In the genomic region with DNA sequence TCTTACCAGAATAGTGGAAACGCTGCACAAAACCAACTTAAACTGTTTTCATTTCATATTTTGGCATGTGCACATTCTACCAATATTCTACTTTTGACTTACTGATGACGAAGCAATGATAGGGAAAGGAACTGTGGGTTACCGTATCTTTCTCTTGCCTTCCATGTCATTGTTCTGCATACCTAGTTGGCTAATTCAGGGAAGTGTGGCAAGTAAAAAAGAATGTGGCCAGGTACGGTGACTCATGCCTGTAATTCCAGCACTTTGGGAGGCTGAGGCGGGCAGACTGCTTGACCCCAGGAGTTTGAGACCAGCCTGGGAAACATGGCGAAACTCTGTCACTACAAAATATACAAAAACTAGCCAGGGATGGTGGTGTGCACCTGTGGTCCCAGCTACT, we compare ENCODE assay signal across 17 cellular contexts.
DNase-seq lines count a peak whose midpoint lies in the region; ATAC-seq and TF ChIP-seq lines count a peak whose summit lies in the region.
"Had no signal": no experiment of that assay in that cellular context is flagged by ENCODE, and none has a peak within 500 bp of the region (broad histone marks: within the 10 kb centered on the region; RNA-seq: fewer than 3 reads in every experiment).

No MANE protein-coding gene starts in this region.

- ATAC-seq in activated B cell treated with CpG ODN at 0.5 μM for 24 hours (ENCODE audit: low read depth) (no peak), HG02588 (IDR thresholded peaks at IDR 0.05; ENCODE audit: unreplicated experiment) (no peak)
- ATAC-seq in stimulated activated memory B cell treated with anti-CD40 and anti-IgM and Interleukin-4, amounts not matched to agents 10 μg/mL and 1 μg/mL and 100 μg/mL, for 72 hours: no peak

- TF ChIP-seq CTCF in activated B cell treated with CpG ODN at 0.5 μM for 24 hours (IDR thresholded peaks at IDR 0.05): no peak
- TF ChIP-seq CTCF in GM10266 (IDR thresholded peaks at IDR 0.05; ENCODE audit: control insufficient read depth, insufficient read depth, low read depth, missing control alignments): no peak

- no peak overlapping the region for H3K4me3 Mint-ChIP-seq in activated B cell treated with CpG ODN at 0.5 μM for 24 hours
- H3K4me3 Mint-ChIP-seq in stimulated activated memory B cell treated with anti-CD40 and anti-IgM and Interleukin-4, amounts not matched to agents 10 μg/mL and 1 μg/mL and 100 μg/mL, for 72 hours: no peak overlapping the region
- H3K4me3 Mint-ChIP-seq: CD14-positive monocyte had no signal

- H3K36me3 Mint-ChIP-seq in activated B cell treated with CpG ODN at 0.5 μM for 24 hours (ENCODE audit: low read depth): peaks cover 53% of the 10 kb centered on the region
- peaks cover 31% of the 10 kb centered on the region for H3K36me3 Mint-ChIP-seq in stimulated activated memory B cell treated with anti-CD40 and anti-IgM and Interleukin-4, amounts not matched to agents 10 μg/mL and 1 μg/mL and 100 μg/mL, for 72 hours

- H3K27me3 Mint-ChIP-seq in activated B cell treated with CpG ODN at 0.5 μM for 24 hours: no peaks in the 10 kb centered on the region
- H3K27me3 Mint-ChIP-seq in stimulated activated memory B cell treated with anti-CD40 and anti-IgM and Interleukin-4, amounts not matched to agents 10 μg/mL and 1 μg/mL and 100 μg/mL, for 72 hours: no peaks in the 10 kb centered on the region

- peaks cover 83% of the 10 kb centered on the region for H3K4me1 Mint-ChIP-seq in activated B cell treated with CpG ODN at 0.5 μM for 24 hours
- H3K4me1 Mint-ChIP-seq in stimulated activated memory B cell treated with anti-CD40 and anti-IgM and Interleukin-4, amounts not matched to agents 10 μg/mL and 1 μg/mL and 100 μg/mL, for 72 hours: peaks cover 49% of the 10 kb centered on the region

- no peaks in the 10 kb centered on the region for H3K9me3 Mint-ChIP-seq in activated B cell treated with CpG ODN at 0.5 μM for 24 hours
- H3K9me3 Mint-ChIP-seq in stimulated activated memory B cell treated with anti-CD40 and anti-IgM and Interleukin-4, amounts not matched to agents 10 μg/mL and 1 μg/mL and 100 μg/mL, for 72 hours: no peaks in the 10 kb centered on the region
- H3K9me3 Mint-ChIP-seq: CD14-positive monocyte had no signal

- H3K27ac Mint-ChIP-seq in activated B cell treated with CpG ODN at 0.5 μM for 24 hours: peak overlapping the region; percentile 61
- H3K27ac Mint-ChIP-seq in stimulated activated memory B cell treated with anti-CD40 and anti-IgM and Interleukin-4, amounts not matched to agents 10 μg/mL and 1 μg/mL and 100 μg/mL, for 72 hours: peak overlapping the region; percentile 22
- H3K27ac Mint-ChIP-seq: CD14-positive monocyte had no signal

- POLR2A ChIA-PET in activated B cell treated with CpG ODN at 0.5 μM for 24 hours (lab: Charles Lee): interaction anchor here (0.7 to 0.8 kb wide), 3 partner anchors 16 to 91 kb away, joined by 3 to 10 read pairs (median 7); no protein-coding TSS in a partner anchor

- CTCF ChIA-PET in activated B cell treated with CpG ODN at 0.5 μM for 24 hours (lab: Charles Lee): no interaction called here

- DNase-seq in HT-29 (ENCODE audit: low spot score) (peak; percentile 20), activated B cell treated with CpG ODN at 0.5 μM for 24 hours (no peak), kidney tubule cell (ENCODE audit: low spot score) (peak; percentile 91), NOMO-1 (lab: John Stamatoyannopoulos, UW; ENCODE audit: unreplicated experiment in 2 of 2) (no peak), GM10266 (ENCODE audit: extremely low spot score) (no peak), mucosa of gallbladder (ENCODE audit: low spot score) (no peak)
- DNase-seq: Caco-2; KG1; MG63; NCI-H1092 treated with DMSO at 0.1 percent for 48 hours; NCI-H1694 treated with DMSO at 0.1 percent for 48 hours; NCI-H69; NK-92 treated with Interleukin-12 subunit alpha and Interleukin-12 subunit beta, amount 100 ng/mL, for 24 hours; SHP77 had no signal

- intact Hi-C loops in activated B cell treated with CpG ODN at 0.5 μM for 24 hours (cut with micrococcal nuclease): no loop called here

Comparison
In these comparisons a context has a peak if more than half of its experiments do, and no peak if none do; other contexts are left out.
1. DNase-seq: peak in HT-29 (single experiment) and kidney tubule cell (single experiment); none in activated B cell treated with CpG ODN at 0.5 μM for 24 hours (single experiment), NOMO-1 (0 of 2), GM10266 (single experiment) and mucosa of gallbladder (single experiment).